ENCODE assay signal across 8 cellular contexts in genomic region chr16:22189473-22190168, GRCh38. TPM values are rescaled to one million over a fixed set of nuclear protein-coding genes. Genes with fewer than 3 reads are reported as not detected.
A peak's percentile ranks its signal among the peaks of the same experiment; 100 is the strongest.
DNase-seq lines count a peak whose midpoint lies in the region; ATAC-seq, FAIRE-seq and TF ChIP-seq lines count a peak whose summit lies in the region.

No MANE protein-coding gene starts in this region.

- POLR2A ChIA-PET in activated CD4-positive, alpha-beta memory T cell treated with anti-CD3 and anti-CD28 coated beads for 36 hours (lab: Charles Lee): interaction anchor here (0.6 to 4.5 kb wide), 6 partner anchors 17 to 237 kb away, joined by 3 to 29 read pairs (median 4); partner anchors contain the start of genes EEF2K, MOSMO, POLR3E and UQCRC2
- POLR2A ChIA-PET in endothelial cell of umbilical vein (lab: Charles Lee): interaction anchor here (1.0 kb wide), 1 partner anchor 178 kb away, joined by 6 read pairs; no protein-coding TSS in a partner anchor

- no peaks in the 10 kb centered on the region for H3K79me2 ChIP-seq in endothelial cell of umbilical vein (ENCODE audit: control insufficient read depth, insufficient read depth, low read length)

- no peaks in the 10 kb centered on the region for H3K36me3 ChIP-seq in endothelial cell of umbilical vein (ENCODE audit: control insufficient read depth in 2 of 2, extremely low read depth in 1 of 2, insufficient read depth in 2 of 2, low read length in 2 of 2)
- H3K36me3 ChIP-seq in stomach smooth muscle (ENCODE audit: control insufficient read depth in 2 of 2, insufficient read depth in 2 of 2, low read length in 2 of 2): no peaks in the 10 kb centered on the region

- no peaks in the 10 kb centered on the region for H4K20me1 ChIP-seq in endothelial cell of umbilical vein (replicated peaks; ENCODE audit: control insufficient read depth, extremely low read depth, insufficient read depth, low read length)

- CTCF ChIA-PET in activated CD4-positive, alpha-beta memory T cell treated with anti-CD3 and anti-CD28 coated beads for 36 hours (lab: Charles Lee): interaction anchor here (0.6 to 4.5 kb wide), 25 partner anchors 9 to 532 kb away, joined by 3 to 69 read pairs (median 6); partner anchors contain the start of genes EEF2K, MOSMO, PDZD9 and POLR3E
- CTCF ChIA-PET in endothelial cell of umbilical vein (lab: Charles Lee): interaction anchor here (0.8 to 4.4 kb wide), 28 partner anchors 15 to 532 kb away, joined by 3 to 99 read pairs (median 8); partner anchors contain the start of genes EEF2K, MOSMO, PDZD9 and UQCRC2

- H3K9me3 ChIP-seq in endothelial cell of umbilical vein (replicated peaks; ENCODE audit: control insufficient read depth, insufficient read depth, low read length): no peaks in the 10 kb centered on the region
- H3K9me3 ChIP-seq in stomach smooth muscle (ENCODE audit: control insufficient read depth in 2 of 2, low read length in 2 of 2): no peaks in the 10 kb centered on the region

- H3K4me3 Mint-ChIP-seq in activated CD4-positive, alpha-beta memory T cell treated with anti-CD3 and anti-CD28 coated beads for 36 hours: peak overlapping the region; percentile 91
- H3K4me3 Mint-ChIP-seq in natural killer cell treated with Interleukin-12 subunit alpha and Interleukin-12 subunit beta and Interleukin-15 and Interleukin-18, amount 100 ng/mL, for 72 hours: peak overlapping the region; percentile 88

- H3K9ac ChIP-seq in endothelial cell of umbilical vein (replicated peaks; ENCODE audit: extremely low read depth, insufficient read depth, low read length): peak overlapping the region; percentile 17
- H3K9ac ChIP-seq in stomach smooth muscle (ENCODE audit: low read length in 2 of 2): peak overlapping the region; percentile 48 to 64

- H3K9me3 Mint-ChIP-seq in activated CD4-positive, alpha-beta memory T cell treated with anti-CD3 and anti-CD28 coated beads for 36 hours: no peaks in the 10 kb centered on the region
- H3K9me3 Mint-ChIP-seq in natural killer cell treated with Interleukin-12 subunit alpha and Interleukin-12 subunit beta and Interleukin-15 and Interleukin-18, amount 100 ng/mL, for 72 hours: peaks cover 7% of the 10 kb centered on the region

- H3K27ac ChIP-seq in endothelial cell of umbilical vein (ENCODE audit: insufficient read depth, low read depth, low read length) (peak overlapping the region; percentile 9), stomach smooth muscle (ENCODE audit: low read length) (peak overlapping the region; percentile 96)

- no peaks in the 10 kb centered on the region for H3K9me1 ChIP-seq in endothelial cell of umbilical vein (replicated peaks; ENCODE audit: control insufficient read depth, extremely low read depth, insufficient read depth, low read length)

- no peak for TF ChIP-seq POLR2A in endothelial cell of umbilical vein (IDR thresholded peaks at IDR 0.05; ENCODE audit: low read depth, low read length)

- peaks cover 47% of the 10 kb centered on the region for H3K4me1 Mint-ChIP-seq in activated CD4-positive, alpha-beta memory T cell treated with anti-CD3 and anti-CD28 coated beads for 36 hours (ENCODE audit: low read depth)
- peaks cover 40 to 51% of the 10 kb centered on the region in 2 donors for H3K4me1 Mint-ChIP-seq in natural killer cell treated with Interleukin-12 subunit alpha and Interleukin-12 subunit beta and Interleukin-15 and Interleukin-18, amount 100 ng/mL, for 72 hours (ENCODE audit: low read depth in 2 of 2)

- H3K27me3 ChIP-seq in endothelial cell of umbilical vein (ENCODE audit: control insufficient read depth in 2 of 2, insufficient read depth in 2 of 2, low read length in 2 of 2) (no peaks in the 10 kb centered on the region), stomach smooth muscle (ENCODE audit: control insufficient read depth in 1 of 2, insufficient read depth in 2 of 2, low read length in 2 of 2) (no peaks in the 10 kb centered on the region)

- dilution Hi-C loops in endothelial cell of umbilical vein (cut with MboI; ENCODE audit: extremely low pct_ligation_motif_present, low sequenced_read_pairs): no loop called here

- H3K4me3 ChIP-seq in endothelial cell of umbilical vein (replicated peaks in 1 of 3; ENCODE audit: insufficient read depth in 1 of 3, low read depth in 1 of 3, low read length in 3 of 3): peak overlapping the region; percentile 26 to 54 (median 42)
- H3K4me3 ChIP-seq in stomach smooth muscle (ENCODE audit: low read length in 2 of 2): peak overlapping the region; percentile 54 to 86

- peak overlapping the region; percentile 88 for H2AFZ ChIP-seq in endothelial cell of umbilical vein (ENCODE audit: low read depth, low read length)

- H3K27ac Mint-ChIP-seq in activated CD4-positive, alpha-beta memory T cell treated with anti-CD3 and anti-CD28 coated beads for 36 hours: peak overlapping the region; percentile 99
- H3K27ac Mint-ChIP-seq in natural killer cell treated with Interleukin-12 subunit alpha and Interleukin-12 subunit beta and Interleukin-15 and Interleukin-18, amount 100 ng/mL, for 72 hours: peak overlapping the region; percentile 72 to 91

- intact Hi-C loops in activated CD4-positive, alpha-beta memory T cell treated with anti-CD3 and anti-CD28 coated beads for 36 hours (cut with micrococcal nuclease): loop anchor here (1.0 to 10.0 kb wide), 8 partner anchors 17 to 685 kb away; partner anchors contain the start of genes CDR2, EEF2K, METTL9 and POLR3E
- intact Hi-C loops in endothelial cell of umbilical vein (cut with micrococcal nuclease): loop anchor here (1.0 to 5.0 kb wide), 3 partner anchors 112 to 1287 kb away; partner anchors contain the start of genes DCUN1D3 and LYRM1

- no peaks in the 10 kb centered on the region for H3K36me3 Mint-ChIP-seq in activated CD4-positive, alpha-beta memory T cell treated with anti-CD3 and anti-CD28 coated beads for 36 hours
- no peaks in the 10 kb centered on the region for H3K36me3 Mint-ChIP-seq in natural killer cell treated with Interleukin-12 subunit alpha and Interleukin-12 subunit beta and Interleukin-15 and Interleukin-18, amount 100 ng/mL, for 72 hours

- DNase-seq in activated T-cell treated with anti-CD3 and anti-CD28 coated beads for 1 hour (ENCODE audit: low read depth): peak; percentile 85
- no peak for DNase-seq in activated T-cell treated with anti-CD3 and anti-CD28 coated beads, Interleukin-2, amount 50 U/mL, for 1 hour
- DNase-seq in KG1 (lab: John Stamatoyannopoulos, UW): peak; percentile 53
- DNase-seq in activated CD4-positive, alpha-beta memory T cell treated with anti-CD3 and anti-CD28 coated beads for 36 hours: peak; percentile 95
- DNase-seq in endothelial cell of umbilical vein (ENCODE audit: low read depth, low spot score): peak; percentile 76
- DNase-seq in natural killer cell treated with Interleukin-12 subunit alpha and Interleukin-12 subunit beta and Interleukin-15 and Interleukin-18, amount 100 ng/mL, for 72 hours (ENCODE audit: low spot score): no peak
- no peak for DNase-seq in GM20000 (ENCODE audit: low spot score)

- FAIRE-seq in endothelial cell of umbilical vein (lab: Jason Lieb, UNC): peak; percentile 84

- H3K27me3 Mint-ChIP-seq in activated CD4-positive, alpha-beta memory T cell treated with anti-CD3 and anti-CD28 coated beads for 36 hours: no peaks in the 10 kb centered on the region
- no peaks in the 10 kb centered on the region for H3K27me3 Mint-ChIP-seq in natural killer cell treated with Interleukin-12 subunit alpha and Interleukin-12 subunit beta and Interleukin-15 and Interleukin-18, amount 100 ng/mL, for 72 hours

- BruUV-seq in endothelial cell of umbilical vein (replicated peaks; lab: Mats Ljungman, UMichigan): no TSS peak

- peak overlapping the region; percentile 63 for H3K4me2 ChIP-seq in endothelial cell of umbilical vein (ENCODE audit: insufficient read depth, low read length)

- TF ChIP-seq CTCF in endothelial cell of umbilical vein (IDR thresholded peaks at IDR 0.05; ENCODE audit: extremely low read depth in 1 of 2, insufficient read depth in 1 of 2, low read depth in 1 of 2, low read length in 2 of 2) (no peak), GM20000 (IDR thresholded peaks at IDR 0.05; ENCODE audit: extremely low read depth, missing control alignments) (no peak)

- peak in 1 of 2 donors; percentile 1 for ATAC-seq in natural killer cell treated with Interleukin-12 subunit alpha and Interleukin-12 subunit beta and Interleukin-15 and Interleukin-18, amount 100 ng/mL, for 72 hours

- H3K4me1 ChIP-seq in endothelial cell of umbilical vein (ENCODE audit: control insufficient read depth, extremely low read depth, insufficient read depth, low read length) (peaks cover 45% of the 10 kb centered on the region), stomach smooth muscle (ENCODE audit: control insufficient read depth, insufficient read depth, low read length) (peaks cover 35% of the 10 kb centered on the region)

TF ChIP-seq in endothelial cell of umbilical vein, 7 proteins besides CTCF, POLR2A, EP300 and RAD21 (continues in another document):
- no peak for TF ChIP-seq EZH2 (IDR thresholded peaks at IDR 0.05; ENCODE audit: borderline replicate concordance, low read depth, low read length, severe bottlenecking)

RNA-seq across cellular contexts. Expression of gene EEF2K, which starts 16.5 kb away (rescaled TPM):
- total RNA-seq in activated CD4-positive, alpha-beta memory T cell treated with anti-CD3 and anti-CD28 coated beads for 36 hours: 10 to 100 TPM; 23.0 to 24.1 TPM
- 44.1 and 48.6 TPM in 2 replicates for total RNA-seq in endothelial cell of umbilical vein
- polyA plus RNA-seq in endothelial cell of umbilical vein: 16.0 and 18.4 TPM in 2 replicates
- 19.7 and 20.7 TPM in 2 replicates for polyA plus RNA-seq in endothelial cell of umbilical vein (2011; cell fraction: cytosol; rRNA removed)
- 58.3 and 61.0 TPM in 2 replicates for polyA plus RNA-seq in endothelial cell of umbilical vein (2011; cell fraction: nucleus; rRNA removed)
- polyA plus RNA-seq in endothelial cell of umbilical vein (2012): 13.6 and 15.5 TPM in 2 replicates
- 39.5 and 48.7 TPM in 2 replicates for polyA minus RNA-seq in endothelial cell of umbilical vein
- 14.5 TPM for polyA minus RNA-seq in endothelial cell of umbilical vein (2011; cell fraction: cytosol; rRNA and poly(A)+ RNA removed)
- 22.4 and 29.9 TPM in 2 replicates for polyA minus RNA-seq in endothelial cell of umbilical vein (2011; cell fraction: nucleus; rRNA and poly(A)+ RNA removed)
- total RNA-seq in natural killer cell treated with Interleukin-12 subunit alpha and Interleukin-12 subunit beta and Interleukin-15 and Interleukin-18, amount 100 ng/mL, for 72 hours: 10 to 100 TPM; 13.7 to 42.6 TPM

RNA-seq across cellular contexts. Expression of gene SDR42E2, which starts 27.3 kb away (rescaled TPM):
- total RNA-seq in activated CD4-positive, alpha-beta memory T cell treated with anti-CD3 and anti-CD28 coated beads for 36 hours: under 1 TPM; 0.10 to 0.12 TPM
- 0.13 and 0.21 TPM in 2 replicates for total RNA-seq in endothelial cell of umbilical vein
- 0.03 TPM in 2 replicates for polyA plus RNA-seq in endothelial cell of umbilical vein
- polyA plus RNA-seq in endothelial cell of umbilical vein (2011; cell fraction: cytosol; rRNA removed): 0.01 TPM in 1 of 2 replicates, not detected in the other
- polyA plus RNA-seq in endothelial cell of umbilical vein (2011; cell fraction: nucleus; rRNA removed): 0.11 and 0.17 TPM in 2 replicates
- polyA plus RNA-seq in endothelial cell of umbilical vein (2012): not detected in 2 replicates
- polyA minus RNA-seq in endothelial cell of umbilical vein: 0.12 TPM in 1 of 2 replicates, not detected in the other
- not detected for polyA minus RNA-seq in endothelial cell of umbilical vein (2011; cell fraction: cytosol; rRNA and poly(A)+ RNA removed)
- polyA minus RNA-seq in endothelial cell of umbilical vein (2011; cell fraction: nucleus; rRNA and poly(A)+ RNA removed): 0.53 and 0.63 TPM in 2 replicates
- total RNA-seq in natural killer cell treated with Interleukin-12 subunit alpha and Interleukin-12 subunit beta and Interleukin-15 and Interleukin-18, amount 100 ng/mL, for 72 hours: under 1 TPM in 1 of 2 donors, not detected in 1; 0.22 TPM

Comparison
In these comparisons a context has a peak if more than half of its experiments do, and no peak if none do; other contexts are left out.
1. DNase-seq: peak in activated T-cell treated with anti-CD3 and anti-CD28 coated beads for 1 hour (single experiment), KG1 (single experiment), activated CD4-positive, alpha-beta memory T cell treated with anti-CD3 and anti-CD28 coated beads for 36 hours (single experiment) and endothelial cell of umbilical vein (single experiment); none in activated T-cell treated with anti-CD3 and anti-CD28 coated beads, Interleukin-2, amount 50 U/mL, for 1 hour (single experiment), natural killer cell treated with Interleukin-12 subunit alpha and Interleukin-12 subunit beta and Interleukin-15 and Interleukin-18, amount 100 ng/mL, for 72 hours (single experiment) and GM20000 (single experiment).